In genomic region chr2:230067990-230068657, GRCh38 we compare ENCODE assay signal across 8 cellular contexts.
A peak's percentile ranks its signal among the peaks of the same experiment; 100 is the strongest.
DNase-seq lines count a peak whose midpoint lies in the region; ATAC-seq and TF ChIP-seq lines count a peak whose summit lies in the region.

No MANE protein-coding gene starts in this region.

- H3K9me3 ChIP-seq in iPS-18a (ENCODE audit: control insufficient read depth, low read depth, low read length) = no peaks in the 10 kb centered on the region

- peak; percentile 17 for TF ChIP-seq CTCF in GM13976 (IDR thresholded peaks at IDR 0.05; ENCODE audit: borderline replicate concordance, control extremely low read depth, extremely low read depth, insufficient read depth, missing control alignments)
- peak; percentile 31 for TF ChIP-seq CTCF in retinal pigment epithelial cell (conservative IDR thresholded peaks at IDR 0.05; ENCODE audit: low read depth, low read length)

- H2AFZ ChIP-seq in ACC112 (ENCODE audit: low read length, unreplicated experiment) = peak overlapping the region; percentile 96

- no peak overlapping the region for H3K27ac ChIP-seq in ACC112 (ENCODE audit: low read depth, low read length)
- no peak overlapping the region for H3K27ac ChIP-seq in iPS-18a (ENCODE audit: low read length)

- H3K9ac ChIP-seq in iPS-18a (ENCODE audit: low read length) = peak overlapping the region; percentile 25

- H3K79me2 ChIP-seq in ACC112 (ENCODE audit: control insufficient read depth, insufficient read depth, low read length, unreplicated experiment) = no peaks in the 10 kb centered on the region

- peak; percentile 45 for ATAC-seq in HG03439 (IDR thresholded peaks at IDR 0.05; ENCODE audit: unreplicated experiment)
- peak; percentile 73 for ATAC-seq in SK-N-SH treated with all-trans-retinoic acid at 6 μM for 48 hours

- DNase-seq in GM13976 (ENCODE audit: low spot score) (peak; percentile 68), astrocyte of the hippocampus (ENCODE audit: low read depth, low spot score) (peak; percentile 74), retinal pigment epithelial cell (ENCODE audit: low read depth) (no peak), epidermal melanocyte (ENCODE audit: insufficient read length, low spot score) (no peak)

- H3K4me3 ChIP-seq in ACC112 (ENCODE audit: low read depth, low read length) (peak overlapping the region; percentile 76), iPS-18a (ENCODE audit: low read length) (peak overlapping the region; percentile 64), retinal pigment epithelial cell (ENCODE audit: low read length) (peak overlapping the region; percentile 59)

- H3K36me3 ChIP-seq in ACC112 (ENCODE audit: insufficient read depth, low read length) (no peaks in the 10 kb centered on the region), iPS-18a (ENCODE audit: control insufficient read depth, low read depth, low read length) (no peaks in the 10 kb centered on the region)

- H3K27me3 ChIP-seq in ACC112 (ENCODE audit: insufficient read depth, low read length) = 0 out of 2 replicates have a peak, but pooled peaks cover 2% of the 10 kb centered on the region
- H3K27me3 ChIP-seq in iPS-18a (ENCODE audit: control insufficient read depth, insufficient read depth, low read length) = peaks cover 34% of the 10 kb centered on the region

- in situ Hi-C loops in GM13976 (cut with MboI; ENCODE audit: low sequenced_read_pairs, unreplicated experiment) = no loop called here

- no peaks in the 10 kb centered on the region for H3K4me1 ChIP-seq in ACC112 (ENCODE audit: control insufficient read depth, insufficient read depth, low read length, unreplicated experiment)
- H3K4me1 ChIP-seq in iPS-18a (ENCODE audit: control insufficient read depth, low read depth, low read length) = peaks cover 5% of the 10 kb centered on the region

TF ChIP-seq in SK-N-SH treated with all-trans-retinoic acid at 6 μM for 48 hours, 23 proteins besides CTCF, POLR2A, EP300 and RAD21:
- TF ChIP-seq PATZ1 (CRISPR knock-in tag; IDR thresholded peaks at IDR 0.05; ENCODE audit: borderline replicate concordance) (no peak), OSR1 (CRISPR knock-in tag; IDR thresholded peaks at IDR 0.05) (no peak), POU6F1 (CRISPR knock-in tag; IDR thresholded peaks at IDR 0.05; ENCODE audit: borderline replicate concordance, low read depth) (no peak), TOX (CRISPR knock-in tag; IDR thresholded peaks at IDR 0.05; ENCODE audit: borderline replicate concordance) (no peak), TCF4 (CRISPR knock-in tag; IDR thresholded peaks at IDR 0.05; ENCODE audit: borderline replicate concordance) (no peak), ZFP3 (CRISPR knock-in tag; IDR thresholded peaks at IDR 0.05) (no peak), TSHZ2 (CRISPR knock-in tag; IDR thresholded peaks at IDR 0.05) (no peak), ARNTL (CRISPR knock-in tag; IDR thresholded peaks at IDR 0.05; ENCODE audit: borderline replicate concordance, low read depth) (no peak), BACH2 (CRISPR knock-in tag; IDR thresholded peaks at IDR 0.05; ENCODE audit: borderline replicate concordance) (no peak), RARB (CRISPR knock-in tag; IDR thresholded peaks at IDR 0.05) (no peak), SNAI2 (CRISPR knock-in tag; IDR thresholded peaks at IDR 0.05) (no peak)

Comparison
In these comparisons a context has a peak if more than half of its experiments do, and no peak if none do; other contexts are left out.
1. DNase-seq: peak in GM13976 (single experiment) and astrocyte of the hippocampus (single experiment); none in retinal pigment epithelial cell (single experiment) and epidermal melanocyte (single experiment).
2. Peak in every context shown above with its lines, with median percentiles within 50 percentile points of each other: H3K4me3 ChIP-seq.